ENCODE assay signal across 1 cellular context in genomic region chr1:204528241-204528640, GRCh38.
A peak's percentile ranks its signal among the peaks of the same experiment; 100 is the strongest.
TF ChIP-seq lines count a peak whose summit lies in the region.

No MANE protein-coding gene starts in this region.

TF ChIP-seq in K562, 482 proteins besides CTCF, POLR2A, EP300 and RAD21:
- 0 out of 2 replicates have a peak, but pooled peaks have one; percentile 17 for TF ChIP-seq POLR2G (IDR thresholded peaks at IDR 0.05; ENCODE audit: low read depth, low read length)
- no peak for TF ChIP-seq SRSF3 (IDR thresholded peaks at IDR 0.05; ENCODE audit: insufficient read depth, low read length)
